10 cellular contexts compared by ENCODE assay signal in the genomic region with DNA sequence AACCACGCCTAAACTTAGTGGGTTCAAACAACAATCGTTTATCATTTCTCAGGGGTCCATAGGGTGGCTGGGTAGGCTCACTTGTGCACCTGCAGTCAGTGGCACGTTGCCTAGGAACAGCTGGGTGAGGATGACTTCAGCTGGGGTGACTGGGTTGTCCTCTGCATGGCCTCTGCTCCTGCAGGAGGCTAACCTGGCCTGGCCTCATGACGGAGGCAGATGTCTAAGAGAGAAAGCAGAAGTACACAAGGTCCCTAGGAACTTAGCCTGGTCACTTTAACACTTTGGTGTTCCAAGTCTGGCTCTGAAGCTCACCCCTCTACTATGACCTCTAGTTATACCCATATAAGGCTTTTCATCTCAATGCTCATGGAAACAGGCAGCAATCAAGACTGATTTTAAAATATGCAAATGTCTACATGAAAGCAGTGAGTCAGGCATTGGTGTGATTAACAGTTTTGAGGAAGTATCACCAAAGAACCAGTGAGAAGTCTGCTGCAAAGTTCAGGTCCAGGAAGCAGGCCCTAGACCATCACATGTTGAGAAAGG. TPM values are rescaled to one million over a fixed set of nuclear protein-coding genes. Genes with fewer than 3 reads are reported as not detected.
DNase-seq lines count a peak whose midpoint lies in the region; ATAC-seq and TF ChIP-seq lines count a peak whose summit lies in the region.
"Had no signal": no experiment of that assay in that cellular context is flagged by ENCODE, and none has a peak within 500 bp of the region (broad histone marks: within the 10 kb centered on the region; RNA-seq: fewer than 3 reads in every experiment).

No MANE protein-coding gene starts in this region.

- H3K27ac Mint-ChIP-seq in activated naive CD8-positive, alpha-beta T cell treated with anti-CD3 and anti-CD28 coated beads, Interleukin-2, amount 50 U/mL, for 24 hours: peak overlapping the region; percentile 85
- H3K27ac Mint-ChIP-seq in CD8-positive, alpha-beta T cell: no peak overlapping the region

- H3K9me3 Mint-ChIP-seq in activated naive CD8-positive, alpha-beta T cell treated with anti-CD3 and anti-CD28 coated beads, Interleukin-2, amount 50 U/mL, for 24 hours: no peaks in the 10 kb centered on the region
- H3K9me3 Mint-ChIP-seq in CD8-positive, alpha-beta T cell: no peaks in the 10 kb centered on the region

- H3K4me3 Mint-ChIP-seq in activated naive CD8-positive, alpha-beta T cell treated with anti-CD3 and anti-CD28 coated beads, Interleukin-2, amount 50 U/mL, for 24 hours: no peak overlapping the region
- no peak overlapping the region for H3K4me3 Mint-ChIP-seq in CD8-positive, alpha-beta T cell

- TF ChIP-seq CTCF in GM12865 (IDR thresholded peaks at IDR 0.05; ENCODE audit: insufficient read depth, low read depth, low read length, missing control alignments): no peak
- no peak for TF ChIP-seq CTCF in CD8-positive, alpha-beta T cell (IDR thresholded peaks at IDR 0.05)

- peaks cover 2% of the 10 kb centered on the region for H3K36me3 Mint-ChIP-seq in activated naive CD8-positive, alpha-beta T cell treated with anti-CD3 and anti-CD28 coated beads, Interleukin-2, amount 50 U/mL, for 24 hours (ENCODE audit: low read depth)
- no peaks in the 10 kb centered on the region for H3K36me3 Mint-ChIP-seq in CD8-positive, alpha-beta T cell

- CTCF ChIA-PET in CD8-positive, alpha-beta T cell (lab: Charles Lee): no interaction called here

- H3K9me3 ChIP-seq in CD8-positive, alpha-beta T cell (ENCODE audit: low read length): no peaks in the 10 kb centered on the region

- no peak overlapping the region for H3K4me3 ChIP-seq in GM12865 (ENCODE audit: low read depth, low read length)
- no peak overlapping the region for H3K4me3 ChIP-seq in CD8-positive, alpha-beta T cell (ENCODE audit: low read depth, low read length)

- H3K27me3 ChIP-seq in CD8-positive, alpha-beta T cell (ENCODE audit: insufficient read depth, low read length): no peaks in the 10 kb centered on the region

- no peak overlapping the region for H3K27ac ChIP-seq in CD8-positive, alpha-beta T cell (ENCODE audit: low read depth, low read length)

- H3K27me3 Mint-ChIP-seq in activated naive CD8-positive, alpha-beta T cell treated with anti-CD3 and anti-CD28 coated beads, Interleukin-2, amount 50 U/mL, for 24 hours: no peaks in the 10 kb centered on the region
- peaks cover 2% of the 10 kb centered on the region for H3K27me3 Mint-ChIP-seq in CD8-positive, alpha-beta T cell (ENCODE audit: low read depth)

- intact Hi-C loops in CD8-positive, alpha-beta T cell (cut with DNase I, micrococcal nuclease): no loop called here

- DNase-seq in GM12865 (ENCODE audit: low read depth): peak; percentile 68
- peak; percentile 18 for DNase-seq in activated naive CD8-positive, alpha-beta T cell treated with anti-CD3 and anti-CD28 coated beads, Interleukin-2, amount 50 U/mL, for 24 hours
- DNase-seq in nucleus accumbens (lab: John Stamatoyannopoulos, UW): no peak
- DNase-seq in NCI-H69 (lab: John Stamatoyannopoulos, UW): no peak
- DNase-seq in CD8-positive, alpha-beta T cell: no peak
- no peak for DNase-seq in kidney glomerular epithelial cell (lab: John Stamatoyannopoulos, UW)

- POLR2A ChIA-PET in CD8-positive, alpha-beta T cell (lab: Charles Lee): no interaction called here

- no peaks in the 10 kb centered on the region for H3K4me1 ChIP-seq in CD8-positive, alpha-beta T cell (ENCODE audit: insufficient read depth, low read length)

- H3K36me3 ChIP-seq in CD8-positive, alpha-beta T cell (ENCODE audit: insufficient read depth, low read length): no peaks in the 10 kb centered on the region

- ATAC-seq in GM19455 (IDR thresholded peaks at IDR 0.05; ENCODE audit: unreplicated experiment): peak; percentile 90
- ATAC-seq in HG03159 (IDR thresholded peaks at IDR 0.05; ENCODE audit: unreplicated experiment): peak; percentile 91
- ATAC-seq in activated naive CD8-positive, alpha-beta T cell treated with anti-CD3 and anti-CD28 coated beads, Interleukin-2, amount 50 U/mL, for 24 hours: peak; percentile 97
- ATAC-seq in CD8-positive, alpha-beta T cell: no peak

- H3K4me1 Mint-ChIP-seq in activated naive CD8-positive, alpha-beta T cell treated with anti-CD3 and anti-CD28 coated beads, Interleukin-2, amount 50 U/mL, for 24 hours: peaks cover 23% of the 10 kb centered on the region
- no peaks in the 10 kb centered on the region for H3K4me1 Mint-ChIP-seq in CD8-positive, alpha-beta T cell (ENCODE audit: low read depth)

RNA-seq across cellular contexts. Expression of a gene that starts 10.8 kb away (rescaled TPM):
- not detected for total RNA-seq in CD8-positive, alpha-beta T cell
- total RNA-seq: astrocyte, RPMI7951 had no signal

RNA-seq across cellular contexts. Expression of a gene that starts 17.7 kb away (rescaled TPM):
- 10 to 100 TPM; 21.6 to 26.7 TPM for total RNA-seq in CD8-positive, alpha-beta T cell

Comparison
In these comparisons a context has a peak if more than half of its experiments do, and no peak if none do; other contexts are left out.
1. DNase-seq: peak in GM12865 (single experiment) and activated naive CD8-positive, alpha-beta T cell treated with anti-CD3 and anti-CD28 coated beads, Interleukin-2, amount 50 U/mL, for 24 hours (single experiment); none in nucleus accumbens (0 of 56), NCI-H69 (single experiment), CD8-positive, alpha-beta T cell (0 of 7) and kidney glomerular epithelial cell (single experiment).